In genomic region chr11:62015615-62016014, GRCh38 we compare ENCODE assay signal across 1 cellular context.
TF ChIP-seq lines count a peak whose summit lies in the region.

No MANE protein-coding gene starts in this region.

TF ChIP-seq in GM12878, 131 proteins besides CTCF, POLR2A, EP300 and RAD21 (continued from another document):
- TF ChIP-seq USF1 (IDR thresholded peaks at IDR 0.05; ENCODE audit: borderline replicate concordance, extremely low read length, insufficient read depth, low read depth, low read length) (no peak), MEF2B (IDR thresholded peaks at IDR 0.05; ENCODE audit: partially characterized antibody, poor library complexity, severe bottlenecking) (no peak), CHD4 (IDR thresholded peaks at IDR 0.05) (no peak), MTA3 (IDR thresholded peaks at IDR 0.05; ENCODE audit: borderline replicate concordance, low read length) (no peak), ZNF217 (IDR thresholded peaks at IDR 0.05) (no peak), HDGF (IDR thresholded peaks at IDR 0.05) (no peak), CUX1 (IDR thresholded peaks at IDR 0.05; ENCODE audit: insufficient replicate concordance, low read depth, low read length) (no peak), KLF5 (IDR thresholded peaks at IDR 0.05; ENCODE audit: partially characterized antibody) (no peak), RFX5 (IDR thresholded peaks at IDR 0.05; ENCODE audit: low read depth, low read length) (no peak), NKRF (conservative IDR thresholded peaks at IDR 0.05) (no peak), SUPT20H (IDR thresholded peaks at IDR 0.05; ENCODE audit: borderline replicate concordance, control insufficient read depth, low read depth, low read length) (no peak), NR2F1 (conservative IDR thresholded peaks at IDR 0.05) (0 out of 2 replicates have a peak, but pooled peaks have one; percentile 21), TCF12 (IDR thresholded peaks at IDR 0.05; ENCODE audit: low read depth, low read length) (no peak), CREB1 (IDR thresholded peaks at IDR 0.05; ENCODE audit: low read depth) (no peak), SPI1 (IDR thresholded peaks at IDR 0.05; ENCODE audit: borderline replicate concordance, insufficient read depth, low read depth, low read length) (0 out of 2 replicates have a peak, but pooled peaks have one; percentile 8), ASH2L (IDR thresholded peaks at IDR 0.05; ENCODE audit: borderline replicate concordance, low read depth) (no peak), KAT2A (conservative IDR thresholded peaks at IDR 0.05; ENCODE audit: control insufficient read depth, low read depth, low read length) (no peak), GATAD2B (conservative IDR thresholded peaks at IDR 0.05; ENCODE audit: low read depth) (no peak), DPF2 (IDR thresholded peaks at IDR 0.05) (no peak), KDM1A (IDR thresholded peaks at IDR 0.05; ENCODE audit: borderline replicate concordance) (no peak), IRF3 (IDR thresholded peaks at IDR 0.05) (no peak), IRF4 (IDR thresholded peaks at IDR 0.05; ENCODE audit: low read depth, low read length) (0 out of 2 replicates have a peak, but pooled peaks have one; percentile 40), TARDBP (IDR thresholded peaks at IDR 0.05; ENCODE audit: borderline replicate concordance) (no peak), FOS (IDR thresholded peaks at IDR 0.05; ENCODE audit: borderline replicate concordance, extremely low read depth, insufficient read length) (no peak), BRCA1 (IDR thresholded peaks at IDR 0.05; ENCODE audit: low read depth, low read length) (no peak)
- TF ChIP-seq, protein P1, sequence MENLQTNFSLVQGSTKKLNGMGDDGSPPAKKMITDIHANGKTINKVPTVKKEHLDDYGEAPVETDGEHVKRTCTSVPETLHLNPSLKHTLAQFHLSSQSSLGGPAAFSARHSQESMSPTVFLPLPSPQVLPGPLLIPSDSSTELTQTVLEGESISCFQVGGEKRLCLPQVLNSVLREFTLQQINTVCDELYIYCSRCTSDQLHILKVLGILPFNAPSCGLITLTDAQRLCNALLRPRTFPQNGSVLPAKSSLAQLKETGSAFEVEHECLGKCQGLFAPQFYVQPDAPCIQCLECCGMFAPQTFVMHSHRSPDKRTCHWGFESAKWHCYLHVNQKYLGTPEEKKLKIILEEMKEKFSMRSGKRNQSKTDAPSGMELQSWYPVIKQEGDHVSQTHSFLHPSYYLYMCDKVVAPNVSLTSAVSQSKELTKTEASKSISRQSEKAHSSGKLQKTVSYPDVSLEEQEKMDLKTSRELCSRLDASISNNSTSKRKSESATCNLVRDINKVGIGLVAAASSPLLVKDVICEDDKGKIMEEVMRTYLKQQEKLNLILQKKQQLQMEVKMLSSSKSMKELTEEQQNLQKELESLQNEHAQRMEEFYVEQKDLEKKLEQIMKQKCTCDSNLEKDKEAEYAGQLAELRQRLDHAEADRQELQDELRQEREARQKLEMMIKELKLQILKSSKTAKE (IDR thresholded peaks at IDR 0.05; ENCODE audit: low read depth, poor library complexity, severe bottlenecking): no peak
- TF ChIP-seq, protein P2, sequence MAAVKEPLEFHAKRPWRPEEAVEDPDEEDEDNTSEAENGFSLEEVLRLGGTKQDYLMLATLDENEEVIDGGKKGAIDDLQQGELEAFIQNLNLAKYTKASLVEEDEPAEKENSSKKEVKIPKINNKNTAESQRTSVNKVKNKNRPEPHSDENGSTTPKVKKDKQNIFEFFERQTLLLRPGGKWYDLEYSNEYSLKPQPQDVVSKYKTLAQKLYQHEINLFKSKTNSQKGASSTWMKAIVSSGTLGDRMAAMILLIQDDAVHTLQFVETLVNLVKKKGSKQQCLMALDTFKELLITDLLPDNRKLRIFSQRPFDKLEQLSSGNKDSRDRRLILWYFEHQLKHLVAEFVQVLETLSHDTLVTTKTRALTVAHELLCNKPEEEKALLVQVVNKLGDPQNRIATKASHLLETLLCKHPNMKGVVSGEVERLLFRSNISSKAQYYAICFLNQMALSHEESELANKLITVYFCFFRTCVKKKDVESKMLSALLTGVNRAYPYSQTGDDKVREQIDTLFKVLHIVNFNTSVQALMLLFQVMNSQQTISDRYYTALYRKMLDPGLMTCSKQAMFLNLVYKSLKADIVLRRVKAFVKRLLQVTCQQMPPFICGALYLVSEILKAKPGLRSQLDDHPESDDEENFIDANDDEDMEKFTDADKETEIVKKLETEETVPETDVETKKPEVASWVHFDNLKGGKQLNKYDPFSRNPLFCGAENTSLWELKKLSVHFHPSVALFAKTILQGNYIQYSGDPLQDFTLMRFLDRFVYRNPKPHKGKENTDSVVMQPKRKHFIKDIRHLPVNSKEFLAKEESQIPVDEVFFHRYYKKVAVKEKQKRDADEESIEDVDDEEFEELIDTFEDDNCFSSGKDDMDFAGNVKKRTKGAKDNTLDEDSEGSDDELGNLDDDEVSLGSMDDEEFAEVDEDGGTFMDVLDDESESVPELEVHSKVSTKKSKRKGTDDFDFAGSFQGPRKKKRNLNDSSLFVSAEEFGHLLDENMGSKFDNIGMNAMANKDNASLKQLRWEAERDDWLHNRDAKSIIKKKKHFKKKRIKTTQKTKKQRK (IDR thresholded peaks at IDR 0.05; ENCODE audit: low read depth, low read length): no peak
- TF ChIP-seq, protein P3, sequence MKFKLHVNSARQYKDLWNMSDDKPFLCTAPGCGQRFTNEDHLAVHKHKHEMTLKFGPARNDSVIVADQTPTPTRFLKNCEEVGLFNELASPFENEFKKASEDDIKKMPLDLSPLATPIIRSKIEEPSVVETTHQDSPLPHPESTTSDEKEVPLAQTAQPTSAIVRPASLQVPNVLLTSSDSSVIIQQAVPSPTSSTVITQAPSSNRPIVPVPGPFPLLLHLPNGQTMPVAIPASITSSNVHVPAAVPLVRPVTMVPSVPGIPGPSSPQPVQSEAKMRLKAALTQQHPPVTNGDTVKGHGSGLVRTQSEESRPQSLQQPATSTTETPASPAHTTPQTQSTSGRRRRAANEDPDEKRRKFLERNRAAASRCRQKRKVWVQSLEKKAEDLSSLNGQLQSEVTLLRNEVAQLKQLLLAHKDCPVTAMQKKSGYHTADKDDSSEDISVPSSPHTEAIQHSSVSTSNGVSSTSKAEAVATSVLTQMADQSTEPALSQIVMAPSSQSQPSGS (IDR thresholded peaks at IDR 0.05; ENCODE audit: low read length): no peak
- TF ChIP-seq, protein P4, sequence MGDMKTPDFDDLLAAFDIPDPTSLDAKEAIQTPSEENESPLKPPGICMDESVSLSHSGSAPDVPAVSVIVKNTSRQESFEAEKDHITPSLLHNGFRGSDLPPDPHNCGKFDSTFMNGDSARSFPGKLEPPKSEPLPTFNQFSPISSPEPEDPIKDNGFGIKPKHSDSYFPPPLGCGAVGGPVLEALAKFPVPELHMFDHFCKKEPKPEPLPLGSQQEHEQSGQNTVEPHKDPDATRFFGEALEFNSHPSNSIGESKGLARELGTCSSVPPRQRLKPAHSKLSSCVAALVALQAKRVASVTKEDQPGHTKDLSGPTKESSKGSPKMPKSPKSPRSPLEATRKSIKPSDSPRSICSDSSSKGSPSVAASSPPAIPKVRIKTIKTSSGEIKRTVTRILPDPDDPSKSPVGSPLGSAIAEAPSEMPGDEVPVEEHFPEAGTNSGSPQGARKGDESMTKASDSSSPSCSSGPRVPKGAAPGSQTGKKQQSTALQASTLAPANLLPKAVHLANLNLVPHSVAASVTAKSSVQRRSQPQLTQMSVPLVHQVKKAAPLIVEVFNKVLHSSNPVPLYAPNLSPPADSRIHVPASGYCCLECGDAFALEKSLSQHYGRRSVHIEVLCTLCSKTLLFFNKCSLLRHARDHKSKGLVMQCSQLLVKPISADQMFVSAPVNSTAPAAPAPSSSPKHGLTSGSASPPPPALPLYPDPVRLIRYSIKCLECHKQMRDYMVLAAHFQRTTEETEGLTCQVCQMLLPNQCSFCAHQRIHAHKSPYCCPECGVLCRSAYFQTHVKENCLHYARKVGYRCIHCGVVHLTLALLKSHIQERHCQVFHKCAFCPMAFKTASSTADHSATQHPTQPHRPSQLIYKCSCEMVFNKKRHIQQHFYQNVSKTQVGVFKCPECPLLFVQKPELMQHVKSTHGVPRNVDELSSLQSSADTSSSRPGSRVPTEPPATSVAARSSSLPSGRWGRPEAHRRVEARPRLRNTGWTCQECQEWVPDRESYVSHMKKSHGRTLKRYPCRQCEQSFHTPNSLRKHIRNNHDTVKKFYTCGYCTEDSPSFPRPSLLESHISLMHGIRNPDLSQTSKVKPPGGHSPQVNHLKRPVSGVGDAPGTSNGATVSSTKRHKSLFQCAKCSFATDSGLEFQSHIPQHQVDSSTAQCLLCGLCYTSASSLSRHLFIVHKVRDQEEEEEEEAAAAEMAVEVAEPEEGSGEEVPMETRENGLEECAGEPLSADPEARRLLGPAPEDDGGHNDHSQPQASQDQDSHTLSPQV (IDR thresholded peaks at IDR 0.05): no peak
- TF ChIP-seq, protein P5, sequence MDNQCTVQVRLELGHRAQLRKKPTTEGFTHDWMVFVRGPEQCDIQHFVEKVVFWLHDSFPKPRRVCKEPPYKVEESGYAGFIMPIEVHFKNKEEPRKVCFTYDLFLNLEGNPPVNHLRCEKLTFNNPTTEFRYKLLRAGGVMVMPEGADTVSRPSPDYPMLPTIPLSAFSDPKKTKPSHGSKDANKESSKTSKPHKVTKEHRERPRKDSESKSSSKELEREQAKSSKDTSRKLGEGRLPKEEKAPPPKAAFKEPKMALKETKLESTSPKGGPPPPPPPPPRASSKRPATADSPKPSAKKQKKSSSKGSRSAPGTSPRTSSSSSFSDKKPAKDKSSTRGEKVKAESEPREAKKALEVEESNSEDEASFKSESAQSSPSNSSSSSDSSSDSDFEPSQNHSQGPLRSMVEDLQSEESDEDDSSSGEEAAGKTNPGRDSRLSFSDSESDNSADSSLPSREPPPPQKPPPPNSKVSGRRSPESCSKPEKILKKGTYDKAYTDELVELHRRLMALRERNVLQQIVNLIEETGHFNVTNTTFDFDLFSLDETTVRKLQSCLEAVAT (IDR thresholded peaks at IDR 0.05): no peak
- TF ChIP-seq, protein P6, sequence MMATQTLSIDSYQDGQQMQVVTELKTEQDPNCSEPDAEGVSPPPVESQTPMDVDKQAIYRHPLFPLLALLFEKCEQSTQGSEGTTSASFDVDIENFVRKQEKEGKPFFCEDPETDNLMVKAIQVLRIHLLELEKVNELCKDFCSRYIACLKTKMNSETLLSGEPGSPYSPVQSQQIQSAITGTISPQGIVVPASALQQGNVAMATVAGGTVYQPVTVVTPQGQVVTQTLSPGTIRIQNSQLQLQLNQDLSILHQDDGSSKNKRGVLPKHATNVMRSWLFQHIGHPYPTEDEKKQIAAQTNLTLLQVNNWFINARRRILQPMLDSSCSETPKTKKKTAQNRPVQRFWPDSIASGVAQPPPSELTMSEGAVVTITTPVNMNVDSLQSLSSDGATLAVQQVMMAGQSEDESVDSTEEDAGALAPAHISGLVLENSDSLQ (IDR thresholded peaks at IDR 0.05): no peak
